Comparison of ENCODE assay signal across 24 cellular contexts in the genomic region with DNA sequence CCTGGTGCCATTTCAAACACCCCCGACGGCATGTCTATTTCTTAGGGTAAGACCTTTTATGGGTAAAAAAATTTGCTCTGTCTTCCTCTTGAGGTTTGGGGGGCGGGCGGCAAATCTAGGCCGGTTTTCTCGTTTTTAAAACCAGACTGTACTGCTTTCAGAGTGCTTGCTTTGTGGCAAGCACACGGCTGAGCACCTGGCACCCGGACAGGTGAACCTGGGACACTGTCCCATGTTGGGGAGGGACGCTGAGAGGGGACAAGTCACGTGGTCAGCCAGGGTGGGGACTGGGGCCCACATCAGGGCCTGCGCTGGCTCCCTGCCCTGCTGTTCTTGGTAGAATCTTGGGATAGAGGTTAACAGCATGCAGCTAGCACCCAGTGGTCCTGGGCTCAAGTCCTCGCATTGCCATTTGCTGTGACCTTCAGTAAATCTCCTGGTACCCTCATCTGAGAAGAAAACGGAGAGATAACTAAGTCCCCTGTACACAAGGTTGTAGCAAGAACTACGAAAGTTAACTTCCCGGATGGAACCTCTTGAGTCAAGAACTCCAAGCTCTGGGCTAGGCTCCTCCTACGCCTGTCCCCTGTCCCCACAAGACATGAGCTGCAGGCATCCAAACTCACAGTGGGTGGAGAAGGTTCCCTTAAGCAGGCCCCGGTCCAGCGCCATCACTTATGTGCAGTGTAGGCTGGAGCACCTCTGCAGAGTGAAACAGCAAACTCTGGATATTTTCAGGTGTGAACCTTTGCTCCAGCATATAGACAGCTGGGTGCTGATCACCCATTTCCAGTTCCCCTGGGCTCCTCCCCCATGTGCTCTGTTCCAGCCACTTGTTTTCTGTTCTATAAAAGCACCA. TPM values are rescaled to one million over a fixed set of nuclear protein-coding genes. Genes with fewer than 3 reads are reported as not detected.
DNase-seq lines count a peak whose midpoint lies in the region; ATAC-seq, FAIRE-seq and TF ChIP-seq lines count a peak whose summit lies in the region.
"Had no signal": no experiment of that assay in that cellular context is flagged by ENCODE, and none has a peak within 500 bp of the region (broad histone marks: within the 10 kb centered on the region; RNA-seq: fewer than 3 reads in every experiment).

No MANE protein-coding gene starts in this region.

- H3K4me1 Mint-ChIP-seq in chondrocyte (ENCODE audit: low read depth): peaks cover 44% of the 10 kb centered on the region
- peaks cover 10% of the 10 kb centered on the region for H3K4me1 Mint-ChIP-seq in neural crest cell

- no peak overlapping the region for H3K4me3 ChIP-seq in HepG2 (replicated peaks in 1 of 3; ENCODE audit: insufficient read depth in 1 of 3, low read depth in 2 of 3, low read length in 3 of 3)
- H3K4me3 ChIP-seq in right lobe of liver: no peak overlapping the region
- H3K4me3 ChIP-seq in upper lobe of right lung: no peak overlapping the region
- H3K4me3 ChIP-seq: esophagus muscularis mucosa, gastrocnemius medialis had no signal

- H4K20me1 ChIP-seq in HepG2 (ENCODE audit: insufficient read depth, low read length): no peaks in the 10 kb centered on the region; the same call in 1 of the 2 replicates

- H3K36me3 ChIP-seq in HepG2 (replicated peaks in 1 of 2; ENCODE audit: control insufficient read depth in 1 of 2, insufficient read depth in 2 of 2, low read length in 2 of 2): no peaks in the 10 kb centered on the region
- no peaks in the 10 kb centered on the region for H3K36me3 ChIP-seq in right lobe of liver
- H3K36me3 ChIP-seq in upper lobe of right lung: no peaks in the 10 kb centered on the region
- H3K36me3 ChIP-seq: esophagus muscularis mucosa, gastrocnemius medialis had no signal

- no peak overlapping the region for H2AFZ ChIP-seq in HepG2 (ENCODE audit: low read length)

- H3K36me3 Mint-ChIP-seq in chondrocyte (ENCODE audit: low read depth): peaks cover 3% of the 10 kb centered on the region
- H3K36me3 Mint-ChIP-seq in neural crest cell (ENCODE audit: low read depth): no peaks in the 10 kb centered on the region

- no peak overlapping the region for H3K4me2 ChIP-seq in HepG2 (ENCODE audit: low read depth, low read length)

- H3K4me3 Mint-ChIP-seq in chondrocyte (ENCODE audit: unreplicated experiment) (no peak overlapping the region), neural crest cell (no peak overlapping the region)
- H3K4me3 Mint-ChIP-seq: HFFc6 had no signal

- H3K27ac Mint-ChIP-seq in chondrocyte (ENCODE audit: unreplicated experiment): peak overlapping the region; percentile 27
- H3K27ac Mint-ChIP-seq in neural crest cell (ENCODE audit: unreplicated experiment): peak overlapping the region; percentile 12
- H3K27ac Mint-ChIP-seq: HFFc6, IgD-negative memory B cell had no signal

- H3K27ac ChIP-seq in HepG2 (ENCODE audit: extremely low read length, insufficient read depth, low read length) (no peak overlapping the region), right lobe of liver (no peak overlapping the region), upper lobe of right lung (no peak overlapping the region)
- H3K27ac ChIP-seq: C4-2B, esophagus muscularis mucosa, gastrocnemius medialis had no signal

- FAIRE-seq in HepG2 (lab: Jason Lieb, UNC): no peak

- TF ChIP-seq POLR2A in HepG2 (IDR thresholded peaks at IDR 0.05; ENCODE audit: insufficient read depth in 1 of 2, low read depth in 2 of 2, low read length in 2 of 2) (no peak), right lobe of liver (IDR thresholded peaks at IDR 0.05) (no peak)

- no peak overlapping the region for H3K9ac ChIP-seq in HepG2 (ENCODE audit: insufficient read depth, low read depth, low read length)

- H3K27me3 ChIP-seq in HepG2 (ENCODE audit: control insufficient read depth in 1 of 2, insufficient read depth in 2 of 2, low read length in 2 of 2): peaks cover 18 to 93% of the 10 kb centered on the region in 2 experiments
- H3K27me3 ChIP-seq in right lobe of liver: no peaks in the 10 kb centered on the region
- H3K27me3 ChIP-seq in upper lobe of right lung: no peaks in the 10 kb centered on the region
- H3K27me3 ChIP-seq: esophagus muscularis mucosa, gastrocnemius medialis had no signal

- 13% methylated on average over 18 of the region's 18 CpGs for WGBS in HepG2 (ENCODE audit: low lambda C conversion rate)
- 66% methylated on average over 10 of the region's 18 CpGs for WGBS in right lobe of liver (ENCODE audit: insufficient coverage, low coverage, low lambda C conversion rate, missing lambda C conversion rate)

- H3K9me3 Mint-ChIP-seq in chondrocyte (ENCODE audit: low read depth) (no peaks in the 10 kb centered on the region), neural crest cell (no peaks in the 10 kb centered on the region)
- H3K9me3 Mint-ChIP-seq: HFFc6, IgD-negative memory B cell had no signal

- no peaks in the 10 kb centered on the region for H3K79me2 ChIP-seq in HepG2 (ENCODE audit: insufficient read depth, low read length)

- no TSS peak for BruUV-seq in HepG2 (replicated peaks; lab: Mats Ljungman, UMichigan)

- POLR2A ChIA-PET in HepG2 (lab: Yijun Ruan, JAX): no interaction called here

- no peak for TF ChIP-seq RAD21 in HepG2 (CRISPR knock-in tag; IDR thresholded peaks at IDR 0.05)

- ATAC-seq in HepG2: no peak
- ATAC-seq in right lobe of liver: no peak
- ATAC-seq in upper lobe of right lung: peak; percentile 78
- ATAC-seq: activated CD4-positive, CD25-positive, alpha-beta regulatory T cell treated with anti-CD3 and anti-CD28 coated beads, Interleukin-2, amount 50 U/mL, for 24 hours; gastrocnemius medialis had no signal

- CTCF ChIA-PET in HepG2 (lab: Yijun Ruan, JAX; ENCODE audit: low intra/inter-chr PET ratio, low total read pairs): no interaction called here

- TF ChIP-seq EP300 in HepG2 (IDR thresholded peaks at IDR 0.05; ENCODE audit: low read depth in 2 of 2, low read length in 2 of 2) (no peak), HepG2 (CRISPR knock-in tag; IDR thresholded peaks at IDR 0.05; ENCODE audit: borderline replicate concordance) (no peak)

- TF ChIP-seq CTCF in HepG2 (CRISPR knock-in tag; IDR thresholded peaks at IDR 0.05): no peak
- no peak for TF ChIP-seq CTCF in right lobe of liver (IDR thresholded peaks at IDR 0.05)
- no peak for TF ChIP-seq CTCF in chondrocyte (IDR thresholded peaks at IDR 0.05)
- no peak for TF ChIP-seq CTCF in neural crest cell (conservative IDR thresholded peaks at IDR 0.05)
- no peak for TF ChIP-seq CTCF in upper lobe of right lung (IDR thresholded peaks at IDR 0.05)

- intact Hi-C loops in HepG2 (cut with micrococcal nuclease; ENCODE audit: unreplicated experiment): no loop called here
- intact Hi-C loops in right lobe of liver (cut with DNase I): no loop called here
- intact Hi-C loops in upper lobe of right lung (cut with DNase I): no loop called here

- DNase-seq in HepG2 (ENCODE audit: low spot score) (no peak), right lobe of liver (no peak), chondrocyte (ENCODE audit: low spot score) (no peak), neural crest cell (ENCODE audit: low read depth, low spot score) (no peak), upper lobe of right lung (peak; percentile 88), NCI-H2107 treated with DMSO at 0.1 percent for 48 hours (lab: John Stamatoyannopoulos, UW; ENCODE audit: unreplicated experiment) (no peak), NCI-H128 (lab: John Stamatoyannopoulos, UW; ENCODE audit: unreplicated experiment) (no peak), COR-L47 (lab: John Stamatoyannopoulos, UW) (no peak)
- DNase-seq: activated naive CD4-positive, alpha-beta T cell treated with anti-CD3 and anti-CD28 coated beads, Interleukin-2, amount 50 U/mL, for 16 hours; activated T-cell treated with anti-CD3 and anti-CD28 coated beads, Interleukin-2, amount 50 U/mL, for 48 hours; cerebellar nuclear complex; effector CD8-positive, alpha-beta T cell; gastrocnemius medialis; HFFc6; kidney glomerular epithelial cell; NCI-H1694; NCI-H345; NK-92 treated with Interleukin-12 subunit alpha and Interleukin-12 subunit beta, amount 100 ng/mL, for 24 hours; stimulated activated CD4-positive, alpha-beta T cell treated with anti-CD3 and anti-CD28 coated beads, Interleukin-4, amount 100 ng/mL, for 24 hours had no signal

- in situ Hi-C loops in HepG2 (cut with HindIII; ENCODE audit: extremely low pct_ligation_motif_present, low pct_unique_long_range_greater_than_20kb): no loop called here

- H3K4me1 ChIP-seq in HepG2 (ENCODE audit: insufficient read depth, low read length) (no peaks in the 10 kb centered on the region), right lobe of liver (no peaks in the 10 kb centered on the region), upper lobe of right lung (peaks cover 19% of the 10 kb centered on the region)
- H3K4me1 ChIP-seq: gastrocnemius medialis had no signal

- no peaks in the 10 kb centered on the region for H3K27me3 Mint-ChIP-seq in chondrocyte (ENCODE audit: low read depth)
- peaks cover 2% of the 10 kb centered on the region for H3K27me3 Mint-ChIP-seq in neural crest cell (ENCODE audit: low read depth)

- H3K9me3 ChIP-seq in HepG2 (ENCODE audit: low read length) (no peaks in the 10 kb centered on the region), right lobe of liver (no peaks in the 10 kb centered on the region), upper lobe of right lung (no peaks in the 10 kb centered on the region)
- H3K9me3 ChIP-seq: esophagus muscularis mucosa, gastrocnemius medialis had no signal

RNA-seq across cellular contexts. Expression of a gene that starts 41.7 kb away (rescaled TPM):
- total RNA-seq in HepG2 (2016; rRNA removed; fragmentation: Illumina TruSeq; extraction: Trizol) (not detected in 2 replicates), right lobe of liver (1 to 10 TPM in 4 of 6 experiments, under 1 TPM in 2; 0.50 to 2.3 (median 1.4) TPM), chondrocyte (151 to 298 TPM (median 163 TPM) in 3 replicates), neural crest cell (3.2 and 4.2 TPM in 2 replicates), upper lobe of right lung (49.1 TPM)
- not detected in 2 replicates for total RNA-seq in HepG2 (2016; cell fraction: cytosol; rRNA removed; fragmentation: Illumina TruSeq; extraction: Trizol; ENCODE audit: low read depth)
- not detected in 2 replicates for total RNA-seq in HepG2 (2016; cell fraction: insoluble cytoplasmic fraction; rRNA removed; fragmentation: Illumina TruSeq; extraction: Trizol)
- total RNA-seq in HepG2 (2016; cell fraction: membrane; rRNA removed; fragmentation: Illumina TruSeq; extraction: Trizol): 0.31 TPM in 1 of 2 replicates, not detected in the other
- total RNA-seq in HepG2 (2016; cell fraction: nucleus; rRNA removed; fragmentation: Illumina TruSeq; extraction: Trizol): not detected in 2 replicates
- 0.08 TPM in 1 of 2 replicates, not detected in the other for polyA plus RNA-seq in HepG2 (2011; rRNA removed)
- polyA plus RNA-seq in HepG2 (2011; cell fraction: cytosol; rRNA removed): 0.03 TPM in 1 of 2 replicates, not detected in the other
- polyA plus RNA-seq in HepG2 (2011; cell fraction: nucleus; rRNA removed): 0.12 and 0.16 TPM in 2 replicates
- polyA plus RNA-seq in HepG2 (2012): not detected in 2 replicates
- not detected in 2 replicates for polyA plus RNA-seq in HepG2 (2016; cell fraction: cytosol; fragmentation: Illumina TruSeq; extraction: Trizol; ENCODE audit: low read depth)
- not detected in 2 replicates for polyA plus RNA-seq in HepG2 (2016; cell fraction: insoluble cytoplasmic fraction; fragmentation: Illumina TruSeq; extraction: Trizol; ENCODE audit: low read depth)
- 0.15 TPM in 1 of 2 replicates, not detected in the other for polyA plus RNA-seq in HepG2 (2016; cell fraction: membrane; fragmentation: Illumina TruSeq; extraction: Trizol; ENCODE audit: low read depth)
- polyA plus RNA-seq in HepG2 (2016; cell fraction: nucleus; fragmentation: Illumina TruSeq; extraction: Trizol; ENCODE audit: insufficient read depth, low read depth): not detected in 2 replicates
- 0.20 and 7.8 TPM in 2 replicates for polyA minus RNA-seq in HepG2 (2011; rRNA and poly(A)+ RNA removed; ENCODE audit: low replicate concordance)
- 0.53 TPM in 1 of 2 replicates, not detected in the other for polyA minus RNA-seq in HepG2 (2011; cell fraction: cytosol; rRNA and poly(A)+ RNA removed)
- 0.39 TPM in 1 of 2 replicates, not detected in the other for polyA minus RNA-seq in HepG2 (2011; cell fraction: nucleus; rRNA and poly(A)+ RNA removed)

RNA-seq across cellular contexts. Expression of a gene that starts 47.9 kb away (rescaled TPM):
- total RNA-seq in HepG2 (2016; rRNA removed; fragmentation: Illumina TruSeq; extraction: Trizol): not detected in 2 replicates
- not detected in 2 replicates for total RNA-seq in HepG2 (2016; cell fraction: cytosol; rRNA removed; fragmentation: Illumina TruSeq; extraction: Trizol; ENCODE audit: low read depth)
- total RNA-seq in HepG2 (2016; cell fraction: insoluble cytoplasmic fraction; rRNA removed; fragmentation: Illumina TruSeq; extraction: Trizol): not detected in 2 replicates
- not detected in 2 replicates for total RNA-seq in HepG2 (2016; cell fraction: membrane; rRNA removed; fragmentation: Illumina TruSeq; extraction: Trizol)
- total RNA-seq in HepG2 (2016; cell fraction: nucleus; rRNA removed; fragmentation: Illumina TruSeq; extraction: Trizol): not detected in 2 replicates
- polyA plus RNA-seq in HepG2 (2011; rRNA removed): not detected in 2 replicates
- polyA plus RNA-seq in HepG2 (2011; cell fraction: cytosol; rRNA removed): not detected in 2 replicates
- polyA plus RNA-seq in HepG2 (2011; cell fraction: nucleus; rRNA removed): not detected in 2 replicates
- not detected in 2 replicates for polyA plus RNA-seq in HepG2 (2012)
- polyA plus RNA-seq in HepG2 (2016; cell fraction: cytosol; fragmentation: Illumina TruSeq; extraction: Trizol; ENCODE audit: low read depth): not detected in 2 replicates
- not detected in 2 replicates for polyA plus RNA-seq in HepG2 (2016; cell fraction: insoluble cytoplasmic fraction; fragmentation: Illumina TruSeq; extraction: Trizol; ENCODE audit: low read depth)
- not detected in 2 replicates for polyA plus RNA-seq in HepG2 (2016; cell fraction: membrane; fragmentation: Illumina TruSeq; extraction: Trizol; ENCODE audit: low read depth)
- not detected in 2 replicates for polyA plus RNA-seq in HepG2 (2016; cell fraction: nucleus; fragmentation: Illumina TruSeq; extraction: Trizol; ENCODE audit: insufficient read depth, low read depth)
- polyA minus RNA-seq in HepG2 (2011; rRNA and poly(A)+ RNA removed; ENCODE audit: low replicate concordance): not detected in 2 replicates
- polyA minus RNA-seq in HepG2 (2011; cell fraction: cytosol; rRNA and poly(A)+ RNA removed): not detected in 2 replicates
- polyA minus RNA-seq in HepG2 (2011; cell fraction: nucleus; rRNA and poly(A)+ RNA removed): not detected in 2 replicates
- under 1 TPM in 4 of 6 experiments, not detected in 2; 0.14 to 0.75 (median 0.36) TPM for total RNA-seq in right lobe of liver
- total RNA-seq in chondrocyte: not detected in 3 replicates
- not detected in 2 replicates for total RNA-seq in neural crest cell
- total RNA-seq in upper lobe of right lung: 2.7 TPM
- total RNA-seq: G401, gastrocnemius medialis, HFFc6 had no signal
